8 cellular contexts compared by ENCODE assay signal in genomic region chr5:149345147-149345891, GRCh38. TPM values are rescaled to one million over a fixed set of nuclear protein-coding genes. Genes with fewer than 3 reads are reported as not detected.
DNase-seq lines count a peak whose midpoint lies in the region; ATAC-seq, FAIRE-seq and TF ChIP-seq lines count a peak whose summit lies in the region.

A gene with protein sequence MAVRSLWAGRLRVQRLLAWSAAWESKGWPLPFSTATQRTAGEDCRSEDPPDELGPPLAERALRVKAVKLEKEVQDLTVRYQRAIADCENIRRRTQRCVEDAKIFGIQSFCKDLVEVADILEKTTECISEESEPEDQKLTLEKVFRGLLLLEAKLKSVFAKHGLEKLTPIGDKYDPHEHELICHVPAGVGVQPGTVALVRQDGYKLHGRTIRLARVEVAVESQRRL (plus strand): TSS chr5:149345499. CDS start chr5:149345540, 41 bp downstream.

- H3K36me3 ChIP-seq in ACC112 (ENCODE audit: insufficient read depth, low read length) (peaks cover 13% of the 10 kb centered on the region), WERI-Rb-1 (peaks cover 34% of the 10 kb centered on the region), bronchial epithelial cell (ENCODE audit: control insufficient read depth, insufficient read depth, low read length) (peaks cover 11% of the 10 kb centered on the region)

- H3K9me3 ChIP-seq in WERI-Rb-1 (ENCODE audit: severe bottlenecking), result no peaks in the 10 kb centered on the region

- DNase-seq in NCI-H2227 (lab: John Stamatoyannopoulos, UW; ENCODE audit: unreplicated experiment) (peak; percentile 96), WERI-Rb-1 (peak; percentile 96), bronchial epithelial cell (ENCODE audit: low read depth) (peak; percentile 94), iPS-NIHi7 (ENCODE audit: extremely low spot score) (peak; percentile 98), smooth muscle cell of the brain vasculature (ENCODE audit: low read depth, low spot score) (peak; percentile 90)

- H3K79me2 ChIP-seq in ACC112 (ENCODE audit: control insufficient read depth, insufficient read depth, low read length, unreplicated experiment), result peaks cover 30% of the 10 kb centered on the region

- no peaks in the 10 kb centered on the region for H3K27me3 ChIP-seq in ACC112 (ENCODE audit: insufficient read depth, low read length)
- no peaks in the 10 kb centered on the region for H3K27me3 ChIP-seq in WERI-Rb-1 (ENCODE audit: insufficient read depth, low read depth, severe bottlenecking)
- H3K27me3 ChIP-seq in bronchial epithelial cell (ENCODE audit: control insufficient read depth, insufficient read depth, low read length), result no peaks in the 10 kb centered on the region

- H2AFZ ChIP-seq in ACC112 (ENCODE audit: low read length, unreplicated experiment), result peak within 1 kb of the TSS; percentile 95

- H3K27ac ChIP-seq in ACC112 (ENCODE audit: low read depth, low read length) (peak within 1 kb of the TSS; percentile 51), WERI-Rb-1 (peak within 1 kb of the TSS; percentile 82)

- no peak for TF ChIP-seq CTCF in WERI-Rb-1 (IDR thresholded peaks at IDR 0.05; ENCODE audit: low read depth, low read length)
- peak; percentile 6 for TF ChIP-seq CTCF in bronchial epithelial cell (IDR thresholded peaks at IDR 0.05; ENCODE audit: insufficient read depth, low read length, severe bottlenecking)

- peaks cover 13% of the 10 kb centered on the region for H3K4me1 ChIP-seq in ACC112 (ENCODE audit: control insufficient read depth, insufficient read depth, low read length, unreplicated experiment)

- peak; percentile 98 for ATAC-seq in GM18868 (IDR thresholded peaks at IDR 0.05; ENCODE audit: unreplicated experiment)
- ATAC-seq in HG03108 (IDR thresholded peaks at IDR 0.05; ENCODE audit: unreplicated experiment), result peak; percentile 95

- no peak for FAIRE-seq in bronchial epithelial cell (lab: Jason Lieb, UNC)

- H3K4me3 ChIP-seq in ACC112 (ENCODE audit: low read depth, low read length) (peak within 1 kb of the TSS; percentile 93), WERI-Rb-1 (ENCODE audit: low read depth, low read length) (peak within 1 kb of the TSS; percentile 75), bronchial epithelial cell (ENCODE audit: low read depth, low read length) (peak within 1 kb of the TSS; percentile 96)

RNA-seq across cellular contexts. Expression of the gene that starts here (rescaled TPM):
- 35.2 and 43.7 TPM in 2 replicates for total RNA-seq in bronchial epithelial cell

Comparison
In these comparisons a context has a peak if more than half of its experiments do, and no peak if none do; other contexts are left out.
1. Peak in every context shown above with its lines: DNase-seq, ATAC-seq, H3K4me3 ChIP-seq and H3K27ac ChIP-seq.